ENCODE assay signal across 8 cellular contexts in the genomic region with DNA sequence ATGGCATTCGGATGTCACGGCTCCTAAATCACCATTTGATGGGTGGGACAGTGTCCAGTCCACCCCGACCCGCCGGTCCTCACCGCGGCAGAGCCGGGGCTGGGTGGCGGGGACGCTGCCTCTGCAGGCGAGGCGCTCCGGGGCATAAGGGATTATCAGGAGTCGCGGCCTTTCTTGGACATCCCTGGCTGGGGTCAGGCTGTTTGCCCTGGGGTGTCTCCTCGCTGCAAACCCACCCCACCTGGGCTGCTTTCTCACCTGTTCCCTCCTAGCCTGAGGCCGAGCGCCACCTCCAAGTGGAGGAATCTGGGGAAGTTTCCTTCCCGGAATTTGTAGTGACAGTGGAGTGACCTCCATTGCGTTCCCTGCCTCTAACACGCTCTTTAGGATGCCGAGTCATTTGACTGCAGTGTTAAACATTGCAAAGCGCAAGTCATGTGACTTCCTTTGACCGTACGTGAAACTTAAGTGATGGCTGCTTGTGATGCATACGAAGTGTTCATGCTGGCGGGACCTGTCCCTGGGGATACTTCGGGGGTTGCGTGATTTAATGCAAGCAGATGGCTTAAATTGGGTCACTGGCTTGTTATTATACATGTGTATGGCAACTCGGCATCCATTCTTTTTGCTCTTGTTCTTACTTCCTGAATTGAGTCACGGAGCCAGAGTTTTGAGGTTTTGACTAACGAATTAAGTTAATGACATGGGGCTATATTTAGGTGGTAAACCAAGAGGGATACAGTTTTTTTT. TPM values are rescaled to one million over a fixed set of nuclear protein-coding genes. Genes with fewer than 3 reads are reported as not detected.
DNase-seq lines count a peak whose midpoint lies in the region; ATAC-seq and TF ChIP-seq lines count a peak whose summit lies in the region.

No MANE protein-coding gene starts in this region.

- TF ChIP-seq POLR2A in testis (IDR thresholded peaks at IDR 0.05) = no peak

- peak overlapping the region; percentile 99 for H3K27ac Mint-ChIP-seq in activated T-helper 2 cell treated with anti-CD3 and anti-CD28 coated beads, Interferon-gamma antibody, Interleukin-2, Interleukin-4, amounts not matched to agents 10 μg/mL and 5 μg/mL and 100 μg/mL, durations not matched to agents 14 hours and 24 hours and 36 hours
- H3K27ac Mint-ChIP-seq in nephron = peak overlapping the region; percentile 71 to 97 (median 96)

- H3K36me3 Mint-ChIP-seq in activated T-helper 2 cell treated with anti-CD3 and anti-CD28 coated beads, Interferon-gamma antibody, Interleukin-2, Interleukin-4, amounts not matched to agents 10 μg/mL and 5 μg/mL and 100 μg/mL, durations not matched to agents 14 hours and 24 hours and 36 hours (ENCODE audit: low read depth) = peaks cover 30% of the 10 kb centered on the region
- peaks cover 18% of the 10 kb centered on the region for H3K36me3 Mint-ChIP-seq in nephron (ENCODE audit: low read depth)

- ATAC-seq in GM21528 (IDR thresholded peaks at IDR 0.05; ENCODE audit: low FRiP score, unreplicated experiment) = peak; percentile 95

- no peaks in the 10 kb centered on the region for H3K36me3 ChIP-seq in testis (ENCODE audit: low read depth, missing control alignments)

- H3K27me3 ChIP-seq in testis = no peaks in the 10 kb centered on the region

- peak overlapping the region; percentile 80 for H3K4me3 ChIP-seq in fibroblast of villous mesenchyme (ENCODE audit: low read depth, low read length)
- H3K4me3 ChIP-seq in testis = peak overlapping the region; percentile 86 to 97

- H3K27ac ChIP-seq in testis = peak overlapping the region; percentile 82 to 89

- WGBS in testis, 2 donors = 0 to 1% methylated on average over 21 to 32 of the region's 32 CpGs

- intact Hi-C loops in activated T-helper 2 cell treated with anti-CD3 and anti-CD28 coated beads, Interferon-gamma antibody, Interleukin-2, Interleukin-4, amounts not matched to agents 10 μg/mL and 5 μg/mL and 100 μg/mL, durations not matched to agents 14 hours and 24 hours and 36 hours (cut with micrococcal nuclease) = loop anchor here (1.0 to 10.0 kb wide), 4 partner anchors 10 to 420 kb away; a partner anchor contains a TSS
- intact Hi-C loops in testis (cut with DNase I; ENCODE audit: low total_unique reads) = no loop called here

- H3K4me3 Mint-ChIP-seq in activated T-helper 2 cell treated with anti-CD3 and anti-CD28 coated beads, Interferon-gamma antibody, Interleukin-2, Interleukin-4, amounts not matched to agents 10 μg/mL and 5 μg/mL and 100 μg/mL, durations not matched to agents 14 hours and 24 hours and 36 hours (ENCODE audit: low read depth) = peak overlapping the region; percentile 98
- H3K4me3 Mint-ChIP-seq in nephron = peak overlapping the region; percentile 97 to 99 (median 99)

- no peaks in the 10 kb centered on the region for H3K9me3 Mint-ChIP-seq in activated T-helper 2 cell treated with anti-CD3 and anti-CD28 coated beads, Interferon-gamma antibody, Interleukin-2, Interleukin-4, amounts not matched to agents 10 μg/mL and 5 μg/mL and 100 μg/mL, durations not matched to agents 14 hours and 24 hours and 36 hours
- no peaks in the 10 kb centered on the region for H3K9me3 Mint-ChIP-seq in nephron

- TF ChIP-seq CTCF in fibroblast of villous mesenchyme (IDR thresholded peaks at IDR 0.05; ENCODE audit: insufficient read depth, low read depth, low read length) = no peak
- TF ChIP-seq CTCF in nephron (IDR thresholded peaks at IDR 0.05; ENCODE audit: unreplicated experiment in 3 of 3) = no peak
- TF ChIP-seq CTCF in testis (IDR thresholded peaks at IDR 0.05) = no peak

- H3K9me3 ChIP-seq in testis = no peaks in the 10 kb centered on the region

- DNase-seq in DMS53 (lab: John Stamatoyannopoulos, UW) (peak; percentile 90), HuH-7.5 (ENCODE audit: low spot score) (peak; percentile 52), RPMI7951 (ENCODE audit: low read depth) (peak; percentile 76), fibroblast of villous mesenchyme (ENCODE audit: low read depth) (peak; percentile 87), testis (peak; percentile 79)
- peak; percentile 58 for DNase-seq in activated T-helper 2 cell treated with anti-CD3 and anti-CD28 coated beads, Interferon-gamma antibody, Interleukin-2, Interleukin-4, amounts not matched to agents 10 μg/mL and 5 μg/mL and 100 μg/mL, durations not matched to agents 14 hours and 24 hours and 36 hours (ENCODE audit: low spot score)

- peaks cover 17% of the 10 kb centered on the region for H3K27me3 Mint-ChIP-seq in activated T-helper 2 cell treated with anti-CD3 and anti-CD28 coated beads, Interferon-gamma antibody, Interleukin-2, Interleukin-4, amounts not matched to agents 10 μg/mL and 5 μg/mL and 100 μg/mL, durations not matched to agents 14 hours and 24 hours and 36 hours (ENCODE audit: low read depth)
- no peaks in the 10 kb centered on the region for H3K27me3 Mint-ChIP-seq in nephron (ENCODE audit: low read depth)

- H3K4me1 ChIP-seq in testis = peaks cover 9% of the 10 kb centered on the region

- peaks cover 17% of the 10 kb centered on the region for H3K4me1 Mint-ChIP-seq in activated T-helper 2 cell treated with anti-CD3 and anti-CD28 coated beads, Interferon-gamma antibody, Interleukin-2, Interleukin-4, amounts not matched to agents 10 μg/mL and 5 μg/mL and 100 μg/mL, durations not matched to agents 14 hours and 24 hours and 36 hours (ENCODE audit: low read depth)
- H3K4me1 Mint-ChIP-seq in nephron = peaks cover 18% of the 10 kb centered on the region

RNA-seq across cellular contexts. Expression of a gene that starts 0.5 kb away (rescaled TPM):
- 47.6 and 48.0 TPM in 2 replicates for total RNA-seq in RPMI7951 (2014; rRNA removed; shearing (Covaris generic))
- total RNA-seq in activated T-helper 2 cell treated with anti-CD3 and anti-CD28 coated beads, Interferon-gamma antibody, Interleukin-2, Interleukin-4, amounts not matched to agents 10 μg/mL and 5 μg/mL and 100 μg/mL, durations not matched to agents 14 hours and 24 hours and 36 hours = 70.9 and 74.8 TPM in 2 replicates
- total RNA-seq in fibroblast of villous mesenchyme = 47.1 and 54.8 TPM in 2 replicates
- total RNA-seq in testis = 100 to 1,000 TPM; 115 to 122 TPM
- 114 TPM for polyA plus RNA-seq in testis (ENCODE audit: insufficient read depth, low read depth, low replicate concordance)

Comparison
In these comparisons a context has a peak if more than half of its experiments do, and no peak if none do; other contexts are left out.
1. Peak in every context shown above with its lines: DNase-seq, ATAC-seq, H3K4me3 ChIP-seq and H3K27ac ChIP-seq.